Comparison of ENCODE assay signal across 28 cellular contexts in genomic region chr21:29650561-29651022, GRCh38.
"Had no signal": no experiment of that assay in that cellular context is flagged by ENCODE, and none has a peak within 500 bp of the region (broad histone marks: within the 10 kb centered on the region; RNA-seq: fewer than 3 reads in every experiment).

No MANE protein-coding gene starts in this region.

- H3K27me3 Mint-ChIP-seq: activated naive CD8-positive, alpha-beta T cell treated with anti-CD3 and anti-CD28 coated beads for 36 hours; brain; naive B cell; stimulated activated naive CD8-positive, alpha-beta T cell treated with anti-CD3 and anti-CD28 coated beads, Interleukin-15, Interleukin-2, amounts not matched to agents 100 ng/mL and 50 ng/mL, for 24 hours had no signal

- H3K4me3 ChIP-seq: ascending aorta, gastroesophageal sphincter, ovary, prostate gland, thoracic aorta, vagina had no signal

- FAIRE-seq: endothelial cell of umbilical vein, keratinocyte, small intestine had no signal

- H3K27ac ChIP-seq: ascending aorta, gastroesophageal sphincter, ovary, prostate gland, thoracic aorta, vagina had no signal

- H3K4me1 Mint-ChIP-seq: naive B cell; stimulated activated effector memory CD8-positive, alpha-beta T cell treated with anti-CD3 and anti-CD28 coated beads, Interleukin-12 subunit alpha, Interleukin-12 subunit beta, amount 100 ng/mL, for 72 hours had no signal

- H3K9me3 ChIP-seq: ascending aorta, gastroesophageal sphincter, ovary, prostate gland, thoracic aorta, vagina had no signal

- H3K27ac Mint-ChIP-seq: activated naive CD8-positive, alpha-beta T cell treated with anti-CD3 and anti-CD28 coated beads for 36 hours; mesothelial cell of epicardium; naive B cell; nephron progenitor cell; stimulated activated effector memory CD8-positive, alpha-beta T cell treated with anti-CD3 and anti-CD28 coated beads, Interleukin-12 subunit alpha, Interleukin-12 subunit beta, amount 100 ng/mL, for 72 hours; stimulated activated naive CD8-positive, alpha-beta T cell treated with anti-CD3 and anti-CD28 coated beads, Interleukin-15, Interleukin-2, amounts not matched to agents 100 ng/mL and 50 ng/mL, for 24 hours; type B pancreatic cell had no signal

- H3K4me3 Mint-ChIP-seq: activated naive CD8-positive, alpha-beta T cell treated with anti-CD3 and anti-CD28 coated beads for 36 hours; activated T-cell treated with anti-CD3 and anti-CD28 coated beads, Interleukin-2, amount 50 U/mL, for 72 hours; brain; mesothelial cell of epicardium; nephron progenitor cell; stimulated activated effector memory CD8-positive, alpha-beta T cell treated with anti-CD3 and anti-CD28 coated beads, Interleukin-12 subunit alpha, Interleukin-12 subunit beta, amount 100 ng/mL, for 72 hours; stimulated activated naive CD8-positive, alpha-beta T cell treated with anti-CD3 and anti-CD28 coated beads, Interleukin-15, Interleukin-2, amounts not matched to agents 100 ng/mL and 50 ng/mL, for 24 hours; type B pancreatic cell had no signal

- H3K27me3 ChIP-seq: ascending aorta, gastroesophageal sphincter, ovary, vagina had no signal

- H3K36me3 Mint-ChIP-seq: brain; naive B cell; stimulated activated effector memory CD8-positive, alpha-beta T cell treated with anti-CD3 and anti-CD28 coated beads, Interleukin-12 subunit alpha, Interleukin-12 subunit beta, amount 100 ng/mL, for 72 hours; type B pancreatic cell had no signal

- DNase-seq: activated CD4-positive, alpha-beta T cell treated with anti-CD3 and anti-CD28 coated beads for 4 hours; activated CD4-positive, alpha-beta T cell treated with anti-CD3 and anti-CD28 coated beads, Interleukin-2, amount 50 U/mL, for 4 hours; activated effector memory CD4-positive, alpha-beta T cell treated with Interleukin-2 at 50 U/mL for 16 hours; activated naive CD4-positive, alpha-beta T cell treated with Interleukin-2 at 50 U/mL for 16 hours; activated naive CD8-positive, alpha-beta T cell treated with anti-CD3 and anti-CD28 coated beads for 36 hours; activated T-cell treated with anti-CD3 and anti-CD28 coated beads for 4 hours; activated T-cell treated with anti-CD3 and anti-CD28 coated beads, Interleukin-2, amount 50 U/mL, for 72 hours; head of caudate nucleus; hippocampal formation; left cardiac atrium; naive B cell; nephron progenitor cell; ovary; retina; small intestine; stimulated activated CD4-positive, alpha-beta T cell treated with anti-CD3 and anti-CD28 coated beads, Interleukin-4, amount 100 ng/mL, for 24 hours had no signal

- H3K36me3 ChIP-seq: ascending aorta, gastroesophageal sphincter, ovary, prostate gland, thoracic aorta, vagina had no signal
